8 cellular contexts compared by ENCODE assay signal in genomic region chrX:47831788-47832187, GRCh38. TPM values are rescaled to one million over a fixed set of nuclear protein-coding genes. Genes with fewer than 3 reads are reported as not detected.
DNase-seq lines count a peak whose midpoint lies in the region; ATAC-seq and TF ChIP-seq lines count a peak whose summit lies in the region.

No MANE protein-coding gene starts in this region.

- no peak for TF ChIP-seq EP300 in gastroesophageal sphincter (IDR thresholded peaks at IDR 0.05)

- H3K36me3 ChIP-seq in left ventricle myocardium inferior (no peaks in the 10 kb centered on the region), gastroesophageal sphincter (no peaks in the 10 kb centered on the region)

- 17 to 44% methylated on average over 1 to 2 of the region's 2 CpGs for WGBS in gastroesophageal sphincter (ENCODE audit: low coverage in 1 of 2), 2 donors

- TF ChIP-seq CTCF in left ventricle myocardium inferior (IDR thresholded peaks at IDR 0.05; ENCODE audit: borderline replicate concordance) (peak; percentile 63), gastroesophageal sphincter (IDR thresholded peaks at IDR 0.05) (peak in 2 of 4 experiments; percentile 11 to 53)

- intact Hi-C loops in left ventricle myocardium inferior (cut with micrococcal nuclease), result loop anchor here (10.0 kb wide), 1 partner anchor 193 kb away; no protein-coding TSS in a partner anchor

- H3K4me3 ChIP-seq in left ventricle myocardium inferior (no peak overlapping the region), gastroesophageal sphincter (no peak overlapping the region)

- H3K27ac ChIP-seq in left ventricle myocardium inferior (replicated peaks) (no peak overlapping the region), gastroesophageal sphincter (no peak overlapping the region)

- ATAC-seq in GM21423 (IDR thresholded peaks at IDR 0.05; ENCODE audit: unreplicated experiment) (no peak), gastroesophageal sphincter (no peak)

- DNase-seq in EH (ENCODE audit: low read depth) (peak; percentile 43), KG1 (lab: John Stamatoyannopoulos, UW) (peak; percentile 19), RPMI7951 (ENCODE audit: low read depth) (peak; percentile 56), left ventricle myocardium inferior (peak; percentile 18)
- peak; percentile 37 for DNase-seq in activated effector memory CD4-positive, alpha-beta T cell treated with Interleukin-2 at 50 U/mL for 16 hours
- DNase-seq in stimulated activated CD4-positive, alpha-beta T cell treated with anti-CD3 and anti-CD28 coated beads, Interleukin-2, amount 100 ng/mL, for 24 hours, result peak; percentile 53 to 54

- H3K9me3 ChIP-seq in left ventricle myocardium inferior (replicated peaks) (no peaks in the 10 kb centered on the region), gastroesophageal sphincter (no peaks in the 10 kb centered on the region)

- H3K4me1 ChIP-seq in left ventricle myocardium inferior, result no peaks in the 10 kb centered on the region
- no peaks in the 10 kb centered on the region for H3K4me1 ChIP-seq in gastroesophageal sphincter

- H3K27me3 ChIP-seq in left ventricle myocardium inferior (ENCODE audit: low read depth) (no peaks in the 10 kb centered on the region), gastroesophageal sphincter (no peaks in the 10 kb centered on the region)

- no peak for TF ChIP-seq POLR2A in gastroesophageal sphincter (IDR thresholded peaks at IDR 0.05)

RNA-seq across cellular contexts. Expression of gene ZNF81, which starts 4.9 kb away (rescaled TPM):
- 4.2 and 4.7 TPM in 2 replicates for total RNA-seq in RPMI7951 (2014; rRNA removed; shearing (Covaris generic))
- total RNA-seq in left ventricle myocardium inferior (5.8 TPM), gastroesophageal sphincter (10 to 100 TPM in 1 of 4 donors, 1 to 10 TPM in 3; 5.0 to 13.4 (median 7.6) TPM)
